Comparison of ENCODE assay signal across 16 cellular contexts in the genomic region with DNA sequence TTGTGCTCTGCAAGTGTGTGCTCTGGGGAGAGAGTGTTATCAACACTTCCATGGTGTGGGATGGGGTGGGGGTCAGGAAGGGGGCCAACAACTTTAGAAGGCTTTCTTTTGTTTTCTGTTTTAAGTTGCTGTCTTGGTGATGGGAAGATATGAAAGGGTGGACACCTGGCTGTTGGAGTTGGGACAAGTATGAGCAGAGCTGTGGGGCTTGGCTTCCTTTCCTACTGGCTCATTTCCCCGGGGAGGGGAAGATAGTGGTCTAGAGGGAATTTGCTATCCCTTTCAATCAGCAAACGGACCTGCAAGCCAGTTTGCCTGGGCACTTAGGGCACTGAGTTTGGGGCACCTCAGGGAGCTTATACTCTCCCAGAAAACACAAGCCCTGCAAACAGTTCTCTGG.
"Had no signal": no experiment of that assay in that cellular context is flagged by ENCODE, and none has a peak within 500 bp of the region (broad histone marks: within the 10 kb centered on the region; RNA-seq: fewer than 3 reads in every experiment).

No MANE protein-coding gene starts in this region.

- H3K27ac ChIP-seq: thyroid gland, WERI-Rb-1 had no signal

- H3K27ac Mint-ChIP-seq: activated CD8-positive, alpha-beta T cell treated with anti-CD3 and anti-CD28 coated beads for 36 hours; activated naive CD8-positive, alpha-beta T cell treated with anti-CD3 and anti-CD28 coated beads, Interleukin-2, amount 50 U/mL, for 24 hours; nephron progenitor cell had no signal

- H3K4me3 Mint-ChIP-seq: activated CD8-positive, alpha-beta T cell treated with anti-CD3 and anti-CD28 coated beads for 36 hours; activated naive CD8-positive, alpha-beta T cell treated with anti-CD3 and anti-CD28 coated beads, Interleukin-2, amount 50 U/mL, for 24 hours; nephron progenitor cell had no signal

- H3K4me3 ChIP-seq: spleen, thyroid gland had no signal

- H3K27me3 ChIP-seq: spleen, thyroid gland had no signal

- H3K9me3 ChIP-seq: spleen, thyroid gland had no signal

- H3K9me3 Mint-ChIP-seq: activated CD8-positive, alpha-beta T cell treated with anti-CD3 and anti-CD28 coated beads for 36 hours; activated naive CD8-positive, alpha-beta T cell treated with anti-CD3 and anti-CD28 coated beads, Interleukin-2, amount 50 U/mL, for 24 hours; nephron progenitor cell had no signal

- H3K36me3 ChIP-seq: spleen, thyroid gland, WERI-Rb-1 had no signal

- FAIRE-seq: kidney, urothelium cell line had no signal

- DNase-seq: activated CD8-positive, alpha-beta memory T cell treated with anti-CD3 and anti-CD28 coated beads, Interleukin-2, amount 50 U/mL, for 4 hours; activated CD8-positive, alpha-beta T cell treated with anti-CD3 and anti-CD28 coated beads for 36 hours; activated naive CD4-positive, alpha-beta T cell; activated naive CD8-positive, alpha-beta T cell treated with anti-CD3 and anti-CD28 coated beads, Interleukin-2, amount 50 U/mL, for 24 hours; aorta; dermis blood vessel endothelial cell; hippocampal formation; kidney; left ventricle myocardium superior; nephron progenitor cell; spleen; T-helper 17 cell; thyroid gland; WERI-Rb-1 had no signal

- ATAC-seq: activated CD8-positive, alpha-beta T cell treated with anti-CD3 and anti-CD28 coated beads for 36 hours; activated naive CD8-positive, alpha-beta T cell treated with anti-CD3 and anti-CD28 coated beads, Interleukin-2, amount 50 U/mL, for 24 hours; left ventricle myocardium superior; sciatic nerve; T-helper 17 cell had no signal
